In genomic region chr9:105683688-105684275, GRCh38 we compare ENCODE assay signal across 18 cellular contexts. TPM values are rescaled to one million over a fixed set of nuclear protein-coding genes. Genes with fewer than 3 reads are reported as not detected.
A peak's percentile ranks its signal among the peaks of the same experiment; 100 is the strongest.
DNase-seq lines count a peak whose midpoint lies in the region; ATAC-seq and TF ChIP-seq lines count a peak whose summit lies in the region.
"Had no signal": no experiment of that assay in that cellular context is flagged by ENCODE, and none has a peak within 500 bp of the region (broad histone marks: within the 10 kb centered on the region; RNA-seq: fewer than 3 reads in every experiment).

No MANE protein-coding gene starts in this region.

- in situ Hi-C loops in gastrocnemius medialis (cut with MboI; ENCODE audit: low sequenced_read_pairs in 4 of 4): loop anchor here in 2 of 4 donors (25.0 kb wide), 2 partner anchors 221 to 246 kb away; partner anchors contain the start of gene FSD1L (in 1 of the 2)

- no peak overlapping the region for H3K27ac Mint-ChIP-seq in GM23338
- H3K27ac Mint-ChIP-seq in activated T-helper 17 cell treated with anti-CD3 and anti-CD28 coated beads, Interleukin-2, amount 50 U/mL, for 72 hours: no peak overlapping the region
- H3K27ac Mint-ChIP-seq: CD4-positive, CD25-positive, alpha-beta regulatory T cell; CD8-positive, alpha-beta memory T cell; H9 had no signal

- H3K4me3 Mint-ChIP-seq in GM23338: no peak overlapping the region
- H3K4me3 Mint-ChIP-seq in activated T-helper 17 cell treated with anti-CD3 and anti-CD28 coated beads, Interleukin-2, amount 50 U/mL, for 72 hours: no peak overlapping the region
- H3K4me3 Mint-ChIP-seq: CD4-positive, CD25-positive, alpha-beta regulatory T cell; CD8-positive, alpha-beta memory T cell; H9 had no signal

- H3K79me2 ChIP-seq in GM23338 (replicated peaks; ENCODE audit: insufficient read depth) (no peaks in the 10 kb centered on the region), Karpas-422 (ENCODE audit: low read length) (no peaks in the 10 kb centered on the region)

- no peaks in the 10 kb centered on the region for H3K9me3 Mint-ChIP-seq in GM23338
- no peaks in the 10 kb centered on the region for H3K9me3 Mint-ChIP-seq in activated T-helper 17 cell treated with anti-CD3 and anti-CD28 coated beads, Interleukin-2, amount 50 U/mL, for 72 hours
- H3K9me3 Mint-ChIP-seq: CD4-positive, CD25-positive, alpha-beta regulatory T cell; CD8-positive, alpha-beta memory T cell; H9 had no signal

- H3K27me3 Mint-ChIP-seq in GM23338 (ENCODE audit: insufficient read depth, low read depth, poor library complexity): peaks cover 3% of the 10 kb centered on the region
- H3K27me3 Mint-ChIP-seq in activated T-helper 17 cell treated with anti-CD3 and anti-CD28 coated beads, Interleukin-2, amount 50 U/mL, for 72 hours: peaks cover 10% of the 10 kb centered on the region

- DNase-seq in GM23338 (ENCODE audit: low spot score) (no peak), Karpas-422 (no peak), myocyte (ENCODE audit: low read depth) (peak; percentile 92), gastrocnemius medialis (peak; percentile 46 to 63), OCI-M2 (lab: John Stamatoyannopoulos, UW; ENCODE audit: unreplicated experiment) (no peak), hippocampal formation (lab: John Stamatoyannopoulos, UW) (no peak)
- DNase-seq in stimulated activated CD8-positive, alpha-beta memory T cell treated with anti-CD3 and anti-CD28 coated beads, Interleukin-4, amount 100 ng/mL, for 48 hours: no peak
- DNase-seq: ACHN; BE2C; C1 segment of cervical spinal cord; CD4-positive, CD25-positive, alpha-beta regulatory T cell; CD8-positive, alpha-beta memory T cell; COR-L47; GOT3; H9; IMR-90 had no signal

- no peaks in the 10 kb centered on the region for H3K9me3 ChIP-seq in Karpas-422 (ENCODE audit: low read length)
- no peaks in the 10 kb centered on the region for H3K9me3 ChIP-seq in gastrocnemius medialis
- H3K9me3 ChIP-seq: BE2C had no signal

- H3K9ac ChIP-seq in Karpas-422 (ENCODE audit: low read length): no peak overlapping the region

- no peak for ATAC-seq in GM23338
- peak; percentile 95 to 97 for ATAC-seq in gastrocnemius medialis
- ATAC-seq in activated T-helper 17 cell treated with anti-CD3 and anti-CD28 coated beads, Interleukin-2, amount 50 U/mL, for 72 hours (replicated peaks): no peak
- ATAC-seq: K562 had no signal

- H2AFZ ChIP-seq in GM23338: peak overlapping the region; percentile 29; the same call in 1 of the 2 replicates
- H2AFZ ChIP-seq in Karpas-422 (ENCODE audit: low read length): peak overlapping the region; percentile 47; the same call in 1 of the 2 replicates

- intact Hi-C loops in gastrocnemius medialis (cut with DNase I; ENCODE audit: low total_unique reads): no loop called here

- H3K4me1 Mint-ChIP-seq in GM23338: peaks cover 12% of the 10 kb centered on the region; the same call in 2 of the 3 replicates
- no peaks in the 10 kb centered on the region for H3K4me1 Mint-ChIP-seq in activated T-helper 17 cell treated with anti-CD3 and anti-CD28 coated beads, Interleukin-2, amount 50 U/mL, for 72 hours
- H3K4me1 Mint-ChIP-seq: CD4-positive, CD25-positive, alpha-beta regulatory T cell; CD8-positive, alpha-beta memory T cell had no signal

- H3K27ac ChIP-seq in GM23338 (ENCODE audit: low read depth): no peak overlapping the region
- H3K27ac ChIP-seq in Karpas-422 (ENCODE audit: low read length): peak overlapping the region; percentile 57
- H3K27ac ChIP-seq in gastrocnemius medialis: peak overlapping the region; percentile 79 to 84 (median 81)

- H3K4me3 ChIP-seq in GM23338 (no peak overlapping the region), Karpas-422 (ENCODE audit: low read length) (no peak overlapping the region), gastrocnemius medialis (no peak overlapping the region)
- H3K4me3 ChIP-seq: K562 had no signal

- TF ChIP-seq POLR2A in gastrocnemius medialis (IDR thresholded peaks at IDR 0.05): peak in 1 of 2 donors; percentile 17

- no peaks in the 10 kb centered on the region for H3K36me3 ChIP-seq in GM23338 (ENCODE audit: insufficient read depth)
- H3K36me3 ChIP-seq in Karpas-422 (ENCODE audit: insufficient read depth, low read length): no peaks in the 10 kb centered on the region
- no peaks in the 10 kb centered on the region for H3K36me3 ChIP-seq in gastrocnemius medialis
- H3K36me3 ChIP-seq: BE2C had no signal

- H3K4me1 ChIP-seq in GM23338 (ENCODE audit: insufficient read depth) (0 out of 2 replicates have a peak, but pooled peaks cover 4% of the 10 kb centered on the region), Karpas-422 (ENCODE audit: low read length) (peaks cover 59% of the 10 kb centered on the region), gastrocnemius medialis (peaks cover 18 to 20% of the 10 kb centered on the region in 2 donors)
- H3K4me1 ChIP-seq: BE2C had no signal

- H4K20me1 ChIP-seq in GM23338 (replicated peaks; ENCODE audit: insufficient read depth) (no peaks in the 10 kb centered on the region; the same call in 1 of the 2 replicates), Karpas-422 (ENCODE audit: insufficient read depth, low read depth, low read length) (no peaks in the 10 kb centered on the region)

- TF ChIP-seq CTCF in GM23338 (conservative IDR thresholded peaks at IDR 0.05; ENCODE audit: low read depth in 2 of 2) (no peak), gastrocnemius medialis (IDR thresholded peaks at IDR 0.05 in 4 of 5, conservative IDR thresholded peaks at IDR 0.05 in 1 of 5) (no peak)

- no peaks in the 10 kb centered on the region for H3K27me3 ChIP-seq in GM23338 (ENCODE audit: insufficient read depth)
- no peaks in the 10 kb centered on the region for H3K27me3 ChIP-seq in Karpas-422 (ENCODE audit: low read length)
- H3K27me3 ChIP-seq in gastrocnemius medialis: no peaks in the 10 kb centered on the region

- H3K36me3 Mint-ChIP-seq in GM23338 (ENCODE audit: low read depth): no peaks in the 10 kb centered on the region
- no peaks in the 10 kb centered on the region for H3K36me3 Mint-ChIP-seq in activated T-helper 17 cell treated with anti-CD3 and anti-CD28 coated beads, Interleukin-2, amount 50 U/mL, for 72 hours (ENCODE audit: low read depth)
- H3K36me3 Mint-ChIP-seq: CD4-positive, CD25-positive, alpha-beta regulatory T cell; CD8-positive, alpha-beta memory T cell had no signal

- no peaks in the 10 kb centered on the region for H3F3A ChIP-seq in GM23338 (replicated peaks; ENCODE audit: low read depth)

- H3K4me2 ChIP-seq in GM23338: no peak overlapping the region
- no peak overlapping the region for H3K4me2 ChIP-seq in Karpas-422 (ENCODE audit: low read depth, low read length, poor library complexity, severe bottlenecking)

- H3K9me2 ChIP-seq in GM23338 (ENCODE audit: insufficient read depth) (no peaks in the 10 kb centered on the region), Karpas-422 (replicated peaks; ENCODE audit: insufficient read depth, low read length) (no peaks in the 10 kb centered on the region)

TF ChIP-seq in GM23338, 12 proteins besides CTCF, POLR2A, EP300 and RAD21 (continues in another document):
- TF ChIP-seq POLR2AphosphoS5 (IDR thresholded peaks at IDR 0.05; ENCODE audit: low read depth) (no peak), ZNF331 (CRISPR knock-in tag; IDR thresholded peaks at IDR 0.05; ENCODE audit: low read depth) (no peak), NANOG (IDR thresholded peaks at IDR 0.05; ENCODE audit: borderline replicate concordance) (no peak)

RNA-seq across cellular contexts. Expression of gene TMEM38B, which starts 10.6 kb away (rescaled TPM):
- total RNA-seq in GM23338 (2014; rRNA removed; shearing (Covaris generic)): 14.7 and 18.1 TPM in 2 replicates
- 8.0 and 9.4 TPM in 2 replicates for polyA plus RNA-seq in GM23338 (2016; fragmentation: Nextera tagmentation; extraction: Ambion mirVana)
- total RNA-seq in Karpas-422 (2014; rRNA removed; shearing (Covaris generic); ENCODE audit: low replicate concordance): 134 and 164 TPM in 2 replicates
- total RNA-seq in myocyte (132 and 195 TPM in 2 replicates), gastrocnemius medialis (10 to 100 TPM; 81.4 to 97.6 (median 89.8) TPM)
- polyA plus RNA-seq in myocyte (2012): 26.3 TPM
- 10 to 100 TPM in 1 of 2 donors, 1 to 10 TPM in 1; 6.6 to 13.5 TPM for total RNA-seq in activated T-helper 17 cell treated with anti-CD3 and anti-CD28 coated beads, Interleukin-2, amount 50 U/mL, for 72 hours

RNA-seq across cellular contexts. Expression of gene TAL2, which starts 21.5 kb away (rescaled TPM):
- total RNA-seq in GM23338 (2014; rRNA removed; shearing (Covaris generic)): not detected in 2 replicates
- 0.37 and 0.79 TPM in 2 replicates for polyA plus RNA-seq in GM23338 (2016; fragmentation: Nextera tagmentation; extraction: Ambion mirVana)
- 4.1 and 18.4 TPM in 2 replicates for total RNA-seq in Karpas-422 (2014; rRNA removed; shearing (Covaris generic); ENCODE audit: low replicate concordance)
- total RNA-seq in myocyte (2.6 and 10.1 TPM in 2 replicates), gastrocnemius medialis (not detected)
- 1.1 TPM for polyA plus RNA-seq in myocyte (2012)
- total RNA-seq in activated T-helper 17 cell treated with anti-CD3 and anti-CD28 coated beads, Interleukin-2, amount 50 U/mL, for 72 hours: not detected
- total RNA-seq: CD4-positive, CD25-positive, alpha-beta regulatory T cell; IMR-90 had no signal
- polyA plus RNA-seq: CD4-positive, CD25-positive, alpha-beta regulatory T cell; CD8-positive, alpha-beta memory T cell had no signal

Comparison
In these comparisons a context has a peak if more than half of its experiments do, and no peak if none do; other contexts are left out.
1. ATAC-seq: peak in gastrocnemius medialis (2 of 2); none in GM23338 (single experiment) and activated T-helper 17 cell treated with anti-CD3 and anti-CD28 coated beads, Interleukin-2, amount 50 U/mL, for 72 hours (single experiment).
2. DNase-seq: peak in myocyte (single experiment) and gastrocnemius medialis (2 of 2); none in GM23338 (single experiment), Karpas-422 (single experiment), OCI-M2 (single experiment), hippocampal formation (0 of 2) and stimulated activated CD8-positive, alpha-beta memory T cell treated with anti-CD3 and anti-CD28 coated beads, Interleukin-4, amount 100 ng/mL, for 48 hours (single experiment).